ENCODE assay signal across 13 cellular contexts in genomic region chr14:65959563-65960024, GRCh38.
A peak's percentile ranks its signal among the peaks of the same experiment; 100 is the strongest.
DNase-seq lines count a peak whose midpoint lies in the region; ATAC-seq and TF ChIP-seq lines count a peak whose summit lies in the region.
"Had no signal": no experiment of that assay in that cellular context is flagged by ENCODE, and none has a peak within 500 bp of the region (broad histone marks: within the 10 kb centered on the region; RNA-seq: fewer than 3 reads in every experiment).

No MANE protein-coding gene starts in this region.

- peaks cover 16% of the 10 kb centered on the region for H3K4me1 Mint-ChIP-seq in activated CD4-positive, alpha-beta memory T cell treated with anti-CD3 and anti-CD28 coated beads for 36 hours (ENCODE audit: low read depth)

- no peaks in the 10 kb centered on the region for H3K9me3 Mint-ChIP-seq in activated CD4-positive, alpha-beta memory T cell treated with anti-CD3 and anti-CD28 coated beads for 36 hours
- H3K9me3 Mint-ChIP-seq: stimulated activated naive B cell treated with anti-CD40 and anti-IgM and Interleukin-4, amounts not matched to agents 10 μg/mL and 1 μg/mL and 100 μg/mL, for 72 hours had no signal

- no peak overlapping the region for H3K23ac ChIP-seq in trophoblast cell (ENCODE audit: low read length)

- no peak overlapping the region for H2BK120ac ChIP-seq in trophoblast cell (ENCODE audit: insufficient read depth, low read length, poor library complexity)

- H2AFZ ChIP-seq in neural cell (ENCODE audit: low read depth, low read length) (no peak overlapping the region), trophoblast cell (ENCODE audit: insufficient read depth, low read length, poor library complexity) (no peak overlapping the region)

- DNase-seq in DMS53 (lab: John Stamatoyannopoulos, UW) (peak; percentile 41), DMS53 treated with DMSO at 0.1 percent for 48 hours (lab: John Stamatoyannopoulos, UW; ENCODE audit: unreplicated experiment) (no peak), NCI-H82 (lab: John Stamatoyannopoulos, UW) (no peak), trophoblast cell (no peak)
- DNase-seq in activated CD4-positive, alpha-beta memory T cell treated with anti-CD3 and anti-CD28 coated beads for 36 hours = no peak
- DNase-seq: 8988T; heart left ventricle; pancreas; stimulated activated naive B cell treated with anti-CD40 and anti-IgM and Interleukin-4, amounts not matched to agents 10 μg/mL and 1 μg/mL and 100 μg/mL, for 72 hours had no signal

- no peak for TF ChIP-seq RAD21 in neural cell (conservative IDR thresholded peaks at IDR 0.05)

- TF ChIP-seq EP300 in neural cell (conservative IDR thresholded peaks at IDR 0.05; ENCODE audit: poor library complexity, severe bottlenecking) = no peak

- H3K36me3 ChIP-seq in neural cell (ENCODE audit: insufficient read depth, low read length) = no peaks in the 10 kb centered on the region
- H3K36me3 ChIP-seq in trophoblast cell (ENCODE audit: control insufficient read depth in 1 of 2, insufficient read depth in 2 of 2, low read length in 2 of 2) = no peaks in the 10 kb centered on the region
- H3K36me3 ChIP-seq: heart left ventricle, pancreas had no signal

- no peak overlapping the region for H2AK5ac ChIP-seq in trophoblast cell (ENCODE audit: low read length)

- H3K27me3 ChIP-seq in neural cell (ENCODE audit: insufficient read depth, low read depth, low read length) (no peaks in the 10 kb centered on the region), trophoblast cell (ENCODE audit: insufficient read depth, low read length) (no peaks in the 10 kb centered on the region)
- H3K27me3 ChIP-seq: pancreas had no signal

- no peaks in the 10 kb centered on the region for H3K4me1 ChIP-seq in trophoblast cell (ENCODE audit: control insufficient read depth in 1 of 2, insufficient read depth in 2 of 2, low read length in 2 of 2)
- H3K4me1 ChIP-seq: pancreas had no signal

- no peak overlapping the region for H3K4me2 ChIP-seq in neural cell (ENCODE audit: low read length)
- no peak overlapping the region for H3K4me2 ChIP-seq in trophoblast cell (ENCODE audit: low read length)

- no peak overlapping the region for H3K18ac ChIP-seq in trophoblast cell (ENCODE audit: low read length)

- H3K27ac ChIP-seq in neural cell (ENCODE audit: low read length) = no peak overlapping the region
- no peak overlapping the region for H3K27ac ChIP-seq in trophoblast cell (ENCODE audit: low read depth, low read length)
- H3K27ac ChIP-seq: heart left ventricle, pancreas had no signal

- POLR2A ChIA-PET in activated CD4-positive, alpha-beta memory T cell treated with anti-CD3 and anti-CD28 coated beads for 36 hours (lab: Charles Lee) = no interaction called here

- H4K12ac ChIP-seq in trophoblast cell (ENCODE audit: low read depth, low read length) = no peak overlapping the region

- no peaks in the 10 kb centered on the region for H3F3A ChIP-seq in neural cell (ENCODE audit: insufficient read depth, low read length, poor library complexity, severe bottlenecking)

- no peak overlapping the region for H3K9ac ChIP-seq in neural cell (ENCODE audit: low read length)
- no peak overlapping the region for H3K9ac ChIP-seq in trophoblast cell (ENCODE audit: low read length)

- no peaks in the 10 kb centered on the region for H3K36me3 Mint-ChIP-seq in activated CD4-positive, alpha-beta memory T cell treated with anti-CD3 and anti-CD28 coated beads for 36 hours
- H3K36me3 Mint-ChIP-seq: stimulated activated naive B cell treated with anti-CD40 and anti-IgM and Interleukin-4, amounts not matched to agents 10 μg/mL and 1 μg/mL and 100 μg/mL, for 72 hours had no signal

- no peak overlapping the region for H3K27ac Mint-ChIP-seq in activated CD4-positive, alpha-beta memory T cell treated with anti-CD3 and anti-CD28 coated beads for 36 hours
- H3K27ac Mint-ChIP-seq: stimulated activated naive B cell treated with anti-CD40 and anti-IgM and Interleukin-4, amounts not matched to agents 10 μg/mL and 1 μg/mL and 100 μg/mL, for 72 hours had no signal

- no peak for TF ChIP-seq CTCF in neural cell (IDR thresholded peaks at IDR 0.05; ENCODE audit: poor library complexity, severe bottlenecking)

- H3K4me3 ChIP-seq in neural cell (ENCODE audit: low read length) (no peak overlapping the region), trophoblast cell (ENCODE audit: low read depth, low read length) (no peak overlapping the region)
- H3K4me3 ChIP-seq: heart left ventricle, lung, pancreas had no signal

- no peak overlapping the region for H3K4me3 Mint-ChIP-seq in activated CD4-positive, alpha-beta memory T cell treated with anti-CD3 and anti-CD28 coated beads for 36 hours
- H3K4me3 Mint-ChIP-seq: stimulated activated naive B cell treated with anti-CD40 and anti-IgM and Interleukin-4, amounts not matched to agents 10 μg/mL and 1 μg/mL and 100 μg/mL, for 72 hours had no signal

- WGBS in trophoblast cell (ENCODE audit: extremely low coverage, insufficient coverage, insufficient read length) = no CpG with 5 or more reads among the region's 2 CpGs

- H4K8ac ChIP-seq in trophoblast cell (ENCODE audit: low read depth, low read length) = no peak overlapping the region

- intact Hi-C loops in activated CD4-positive, alpha-beta memory T cell treated with anti-CD3 and anti-CD28 coated beads for 36 hours (cut with micrococcal nuclease) = loop anchor here (1.0 to 2.0 kb wide), 4 partner anchors 9 to 795 kb away; partner anchors contain the start of gene FUT8

- ATAC-seq in GM21619 (IDR thresholded peaks at IDR 0.05; ENCODE audit: unreplicated experiment) (peak; percentile 69), HG03469 (IDR thresholded peaks at IDR 0.05; ENCODE audit: unreplicated experiment) (peak; percentile 41)

- CTCF ChIA-PET in activated CD4-positive, alpha-beta memory T cell treated with anti-CD3 and anti-CD28 coated beads for 36 hours (lab: Charles Lee) = interaction anchor here (0.6 to 5.1 kb wide), 42 partner anchors 10 to 1626 kb away, joined by 3 to 63 read pairs (median 5); partner anchors contain the start of genes FNTB and FUT8

- H3K79me2 ChIP-seq in neural cell (replicated peaks; ENCODE audit: insufficient read depth, low read length) = no peaks in the 10 kb centered on the region
- H3K79me2 ChIP-seq in trophoblast cell (ENCODE audit: control insufficient read depth, insufficient read depth, low read length, poor library complexity) = no peaks in the 10 kb centered on the region

- H4K20me1 ChIP-seq in neural cell (ENCODE audit: insufficient read depth) = no peaks in the 10 kb centered on the region

- no peaks in the 10 kb centered on the region for H3K9me3 ChIP-seq in neural cell (ENCODE audit: low read length)
- no peaks in the 10 kb centered on the region for H3K9me3 ChIP-seq in trophoblast cell (ENCODE audit: insufficient read depth, low read depth, low read length)
- H3K9me3 ChIP-seq: heart left ventricle, pancreas had no signal

- peaks cover 1% of the 10 kb centered on the region for H3K27me3 Mint-ChIP-seq in activated CD4-positive, alpha-beta memory T cell treated with anti-CD3 and anti-CD28 coated beads for 36 hours

- H2BK12ac ChIP-seq in trophoblast cell (ENCODE audit: low read length) = no peak overlapping the region

- no peak overlapping the region for H2BK5ac ChIP-seq in trophoblast cell (ENCODE audit: low read depth, low read length, poor library complexity)

- no peak overlapping the region for H3K4ac ChIP-seq in trophoblast cell (ENCODE audit: low read depth, low read length)

- H4K91ac ChIP-seq in trophoblast cell (ENCODE audit: low read depth, low read length) = no peak overlapping the region

- H3K9me2 ChIP-seq in neural cell (ENCODE audit: insufficient read depth, low read length) = no peaks in the 10 kb centered on the region

- H3K79me1 ChIP-seq in trophoblast cell (ENCODE audit: low read length) = no peaks in the 10 kb centered on the region

- H3K14ac ChIP-seq in trophoblast cell (ENCODE audit: low read length) = no peak overlapping the region

TF ChIP-seq in neural cell, 6 proteins besides CTCF, POLR2A, EP300 and RAD21:
- no peak for TF ChIP-seq MXI1 (conservative IDR thresholded peaks at IDR 0.05; ENCODE audit: poor library complexity, severe bottlenecking)
- TF ChIP-seq SMC3 (conservative IDR thresholded peaks at IDR 0.05; ENCODE audit: poor library complexity) = peak; percentile 18
